In genomic region chrX:74300869-74301268, GRCh38 we compare ENCODE assay signal across 17 cellular contexts. TPM values are rescaled to one million over a fixed set of nuclear protein-coding genes. Genes with fewer than 3 reads are reported as not detected.
DNase-seq lines count a peak whose midpoint lies in the region; FAIRE-seq and TF ChIP-seq lines count a peak whose summit lies in the region.
"Had no signal": no experiment of that assay in that cellular context is flagged by ENCODE, and none has a peak within 500 bp of the region (broad histone marks: within the 10 kb centered on the region; RNA-seq: fewer than 3 reads in every experiment).

No MANE protein-coding gene starts in this region.

- peak overlapping the region; percentile 8; the same call in 1 of the 2 replicates for H3K4me3 ChIP-seq in SK-N-MC
- no peak overlapping the region for H3K4me3 ChIP-seq in A673 (ENCODE audit: low read depth, low read length, poor library complexity, severe bottlenecking)
- H3K4me3 ChIP-seq: HAP-1 had no signal

- H3K36me3 ChIP-seq in SK-N-MC (ENCODE audit: insufficient read depth, low read length) (no peaks in the 10 kb centered on the region), A673 (ENCODE audit: insufficient read depth, low read length, poor library complexity, severe bottlenecking) (no peaks in the 10 kb centered on the region)
- H3K36me3 ChIP-seq: HAP-1 had no signal

- no peaks in the 10 kb centered on the region for H3K27me3 ChIP-seq in A673 (replicated peaks; ENCODE audit: insufficient read depth, low read depth, low read length, poor library complexity)

- peak; percentile 8 for FAIRE-seq in GM19239 (lab: Jason Lieb, UNC)
- peak; percentile 26 for FAIRE-seq in frontal cortex (lab: Jason Lieb, UNC)
- FAIRE-seq: G401.6, GM12891, H1 had no signal

- H3K9me3 ChIP-seq in SK-N-MC (ENCODE audit: low read depth, low read length) (no peaks in the 10 kb centered on the region), A673 (ENCODE audit: low read depth, low read length, poor library complexity, severe bottlenecking) (no peaks in the 10 kb centered on the region)
- H3K9me3 ChIP-seq: Caco-2, HAP-1 had no signal

- peak overlapping the region; percentile 57; the same call in 1 of the 2 replicates for H3K27ac ChIP-seq in SK-N-MC
- no peak overlapping the region for H3K27ac ChIP-seq in A673 (ENCODE audit: low read depth, low read length, poor library complexity, severe bottlenecking)
- H3K27ac ChIP-seq: C4-2B had no signal

- POLR2A ChIA-PET in A673 (lab: Charles Lee; ENCODE audit: low non-redundant PET): no interaction called here

- intact Hi-C loops in A673 (cut with micrococcal nuclease; ENCODE audit: unreplicated experiment): no loop called here

- TF ChIP-seq CTCF in A673 (conservative IDR thresholded peaks at IDR 0.05; ENCODE audit: low read depth, low read length): no peak

- no peak overlapping the region for H3K9ac ChIP-seq in SK-N-MC (ENCODE audit: insufficient read length)

- H3K4me1 ChIP-seq in A673 (ENCODE audit: insufficient read depth, low read length, poor library complexity, severe bottlenecking): no peaks in the 10 kb centered on the region
- H3K4me1 ChIP-seq: Caco-2, HAP-1 had no signal

- no TSS peak for BruUV-seq in A673 (replicated peaks; lab: Mats Ljungman, UMichigan)

- DNase-seq in GM19239 (ENCODE audit: insufficient read length, low spot score): no peak
- no peak for DNase-seq in SK-N-MC (ENCODE audit: low read depth, low spot score)
- DNase-seq in frontal cortex (ENCODE audit: low spot score in 2 of 2): no peak
- no peak for DNase-seq in A673 (ENCODE audit: low spot score)
- DNase-seq in SKM-1 (lab: John Stamatoyannopoulos, UW; ENCODE audit: unreplicated experiment): no peak
- no peak for DNase-seq in NCI-H748 treated with DMSO at 0.1 percent for 48 hours (lab: John Stamatoyannopoulos, UW)
- DNase-seq: AML-193; Caco-2; CD4-positive, alpha-beta T cell; KG1 had no signal

- CTCF ChIA-PET in A673 (lab: Charles Lee): no interaction called here

RNA-seq across cellular contexts. Expression of gene ZCCHC13, which starts 3.1 kb away (rescaled TPM):
- total RNA-seq in frontal cortex (not detected), A673 (2021) (not detected in 2 replicates)
- total RNA-seq: A172; Caco-2; CD4-positive, alpha-beta T cell; H1; HT1080 had no signal
